In genomic region chr12:49902399-49903350, GRCh38 we compare ENCODE assay signal across 13 cellular contexts. TPM values are rescaled to one million over a fixed set of nuclear protein-coding genes. Genes with fewer than 3 reads are reported as not detected.
DNase-seq lines count a peak whose midpoint lies in the region; ATAC-seq and TF ChIP-seq lines count a peak whose summit lies in the region.
"Had no signal": no experiment of that assay in that cellular context is flagged by ENCODE, and none has a peak within 500 bp of the region (broad histone marks: within the 10 kb centered on the region; RNA-seq: fewer than 3 reads in every experiment).

No MANE protein-coding gene starts in this region.

- no peak overlapping the region for H3K4me3 ChIP-seq in GM23338
- no peak overlapping the region for H3K4me3 ChIP-seq in CD4-positive, alpha-beta memory T cell (ENCODE audit: low read length in 2 of 2)

- H3K4me2 ChIP-seq in GM23338, result peak overlapping the region; percentile 74; the same call in 1 of the 2 replicates

- H3K4me1 ChIP-seq in GM23338 (ENCODE audit: insufficient read depth), result no peaks in the 10 kb centered on the region
- no peaks in the 10 kb centered on the region for H3K4me1 ChIP-seq in CD4-positive, alpha-beta memory T cell (ENCODE audit: insufficient read depth, low read length)

- H3K9me2 ChIP-seq in GM23338 (ENCODE audit: insufficient read depth), result no peaks in the 10 kb centered on the region

- ATAC-seq in GM23338, result peak; percentile 68
- ATAC-seq in left ventricle myocardium superior, result peak; percentile 35
- ATAC-seq in HG02763 (IDR thresholded peaks at IDR 0.05; ENCODE audit: unreplicated experiment), result no peak

- intact Hi-C loops in activated T-helper 1 cell treated with anti-CD3 and anti-CD28 coated beads, Interleukin-12 subunit alpha, Interleukin-12 subunit beta, Interleukin-2, Interleukin-4 antibody, amounts not matched to agents 30 ng/mL and 10 ng/mL and 1 ng/mL, durations not matched to agents 14 hours and 24 hours and 36 hours (cut with micrococcal nuclease), result no loop called here
- intact Hi-C loops in left ventricle myocardium superior (cut with micrococcal nuclease), result no loop called here
- intact Hi-C loops in CD4-positive, alpha-beta memory T cell (cut with micrococcal nuclease), result no loop called here

- no peaks in the 10 kb centered on the region for H4K20me1 ChIP-seq in GM23338 (replicated peaks; ENCODE audit: insufficient read depth)

- peaks cover 19% of the 10 kb centered on the region for H3K27me3 ChIP-seq in GM23338 (ENCODE audit: insufficient read depth)
- no peaks in the 10 kb centered on the region for H3K27me3 ChIP-seq in CD4-positive, alpha-beta memory T cell (ENCODE audit: insufficient read depth, low read length)
- H3K27me3 ChIP-seq: adrenal gland, ovary had no signal

- no peaks in the 10 kb centered on the region for H3K79me2 ChIP-seq in GM23338 (replicated peaks; ENCODE audit: insufficient read depth)

- no peaks in the 10 kb centered on the region for H3K9me3 Mint-ChIP-seq in GM23338
- H3K9me3 Mint-ChIP-seq in activated T-helper 1 cell treated with anti-CD3 and anti-CD28 coated beads, Interleukin-12 subunit alpha, Interleukin-12 subunit beta, Interleukin-2, Interleukin-4 antibody, amounts not matched to agents 30 ng/mL and 10 ng/mL and 1 ng/mL, durations not matched to agents 14 hours and 24 hours and 36 hours, result no peaks in the 10 kb centered on the region
- H3K9me3 Mint-ChIP-seq in CD4-positive, alpha-beta memory T cell, result peaks cover 0 to 2% (median 0%) of the 10 kb centered on the region in 8 donors

- no peaks in the 10 kb centered on the region for H3K36me3 ChIP-seq in GM23338 (ENCODE audit: insufficient read depth)
- no peaks in the 10 kb centered on the region for H3K36me3 ChIP-seq in CD4-positive, alpha-beta memory T cell (ENCODE audit: insufficient read depth, low read length)
- H3K36me3 ChIP-seq: adrenal gland, ovary had no signal

- H3K27ac ChIP-seq in GM23338 (ENCODE audit: low read depth), result no peak overlapping the region
- no peak overlapping the region for H3K27ac ChIP-seq in CD4-positive, alpha-beta memory T cell (ENCODE audit: low read depth, low read length)
- H3K27ac ChIP-seq: ovary, VCaP had no signal

- peaks cover 18% of the 10 kb centered on the region for H3K4me1 Mint-ChIP-seq in GM23338
- H3K4me1 Mint-ChIP-seq in activated T-helper 1 cell treated with anti-CD3 and anti-CD28 coated beads, Interleukin-12 subunit alpha, Interleukin-12 subunit beta, Interleukin-2, Interleukin-4 antibody, amounts not matched to agents 30 ng/mL and 10 ng/mL and 1 ng/mL, durations not matched to agents 14 hours and 24 hours and 36 hours (ENCODE audit: low read depth), result peaks cover 8% of the 10 kb centered on the region
- peaks cover 4 to 25% (median 7%) of the 10 kb centered on the region in 4 donors for H3K4me1 Mint-ChIP-seq in CD4-positive, alpha-beta memory T cell

- peak; percentile 59 for DNase-seq in GM23338 (ENCODE audit: low spot score)
- DNase-seq in activated T-helper 1 cell treated with anti-CD3 and anti-CD28 coated beads, Interleukin-12 subunit alpha, Interleukin-12 subunit beta, Interleukin-2, Interleukin-4 antibody, amounts not matched to agents 30 ng/mL and 10 ng/mL and 1 ng/mL, durations not matched to agents 14 hours and 24 hours and 36 hours (ENCODE audit: low spot score), result no peak
- peak; percentile 27 for DNase-seq in left ventricle myocardium superior
- peak; percentile 70 for DNase-seq in pons (ENCODE audit: low spot score)
- no peak for DNase-seq in NCI-H510A (lab: John Stamatoyannopoulos, UW)
- no peak for DNase-seq in OCI-M1 (lab: John Stamatoyannopoulos, UW)
- DNase-seq in CD4-positive, alpha-beta memory T cell, result no peak
- DNase-seq: foreskin melanocyte; NK-92 treated with Interleukin-12 subunit alpha and Interleukin-12 subunit beta, amount 100 ng/mL, for 24 hours had no signal

- peak overlapping the region; percentile 52; the same call in 1 of the 3 replicates for H3K4me3 Mint-ChIP-seq in GM23338
- peak overlapping the region; percentile 55 for H3K4me3 Mint-ChIP-seq in activated T-helper 1 cell treated with anti-CD3 and anti-CD28 coated beads, Interleukin-12 subunit alpha, Interleukin-12 subunit beta, Interleukin-2, Interleukin-4 antibody, amounts not matched to agents 30 ng/mL and 10 ng/mL and 1 ng/mL, durations not matched to agents 14 hours and 24 hours and 36 hours
- H3K4me3 Mint-ChIP-seq in CD4-positive, alpha-beta memory T cell, result peak overlapping the region in 4 of 8 donors; percentile 61 to 81 (median 73)

- no peaks in the 10 kb centered on the region for H3K9me3 ChIP-seq in CD4-positive, alpha-beta memory T cell (ENCODE audit: control insufficient read depth in 1 of 2, low read length in 2 of 2)
- H3K9me3 ChIP-seq: adrenal gland, ovary had no signal

- peaks cover 18% of the 10 kb centered on the region for H3K27me3 Mint-ChIP-seq in GM23338 (ENCODE audit: insufficient read depth, low read depth, poor library complexity)
- peaks cover 27% of the 10 kb centered on the region for H3K27me3 Mint-ChIP-seq in activated T-helper 1 cell treated with anti-CD3 and anti-CD28 coated beads, Interleukin-12 subunit alpha, Interleukin-12 subunit beta, Interleukin-2, Interleukin-4 antibody, amounts not matched to agents 30 ng/mL and 10 ng/mL and 1 ng/mL, durations not matched to agents 14 hours and 24 hours and 36 hours (ENCODE audit: insufficient read depth)
- H3K27me3 Mint-ChIP-seq in CD4-positive, alpha-beta memory T cell, result peaks cover 0 to 3% of the 10 kb centered on the region in 2 donors

- H2AFZ ChIP-seq in GM23338, result no peak overlapping the region

- H3K27ac Mint-ChIP-seq in GM23338, result no peak overlapping the region
- H3K27ac Mint-ChIP-seq in activated T-helper 1 cell treated with anti-CD3 and anti-CD28 coated beads, Interleukin-12 subunit alpha, Interleukin-12 subunit beta, Interleukin-2, Interleukin-4 antibody, amounts not matched to agents 30 ng/mL and 10 ng/mL and 1 ng/mL, durations not matched to agents 14 hours and 24 hours and 36 hours, result no peak overlapping the region
- peak overlapping the region in 3 of 7 donors; percentile 15 to 79 (median 18) for H3K27ac Mint-ChIP-seq in CD4-positive, alpha-beta memory T cell

- no peaks in the 10 kb centered on the region for H3K36me3 Mint-ChIP-seq in GM23338 (ENCODE audit: low read depth)
- H3K36me3 Mint-ChIP-seq in activated T-helper 1 cell treated with anti-CD3 and anti-CD28 coated beads, Interleukin-12 subunit alpha, Interleukin-12 subunit beta, Interleukin-2, Interleukin-4 antibody, amounts not matched to agents 30 ng/mL and 10 ng/mL and 1 ng/mL, durations not matched to agents 14 hours and 24 hours and 36 hours (ENCODE audit: low read depth), result no peaks in the 10 kb centered on the region
- no peaks in the 10 kb centered on the region for H3K36me3 Mint-ChIP-seq in CD4-positive, alpha-beta memory T cell

- no peaks in the 10 kb centered on the region for H3F3A ChIP-seq in GM23338 (replicated peaks; ENCODE audit: low read depth)

- POLR2A ChIA-PET in CD4-positive, alpha-beta memory T cell (lab: Charles Lee; ENCODE audit: partially characterized antibody), result no interaction called here

- CTCF ChIA-PET in CD4-positive, alpha-beta memory T cell (lab: Charles Lee; ENCODE audit: partially characterized antibody), result no interaction called here

- TF ChIP-seq CTCF in GM23338 (conservative IDR thresholded peaks at IDR 0.05; ENCODE audit: low read depth in 2 of 2), result peak in 1 of 2 experiments; percentile 57; a peak in 3 of 4 replicates

TF ChIP-seq in GM23338, 12 proteins besides CTCF, POLR2A, EP300 and RAD21 (continues in another document):
- no peak for TF ChIP-seq ZNF331 (CRISPR knock-in tag; IDR thresholded peaks at IDR 0.05; ENCODE audit: low read depth)

RNA-seq across cellular contexts. Expression of gene FAIM2, which starts 1.0 kb away (rescaled TPM):
- 0.08 and 2.0 TPM in 2 replicates for total RNA-seq in GM23338 (2014; rRNA removed; shearing (Covaris generic))
- 0.61 and 0.83 TPM in 2 replicates for polyA plus RNA-seq in GM23338 (2016; fragmentation: Nextera tagmentation; extraction: Ambion mirVana)
- total RNA-seq in activated T-helper 1 cell treated with anti-CD3 and anti-CD28 coated beads, Interleukin-12 subunit alpha, Interleukin-12 subunit beta, Interleukin-2, Interleukin-4 antibody, amounts not matched to agents 30 ng/mL and 10 ng/mL and 1 ng/mL, durations not matched to agents 14 hours and 24 hours and 36 hours, result 0.49 and 0.64 TPM in 2 replicates
- total RNA-seq in left ventricle myocardium superior, result 8.2 TPM
- under 1 TPM; 0.08 to 0.17 TPM for total RNA-seq in CD4-positive, alpha-beta memory T cell
- polyA plus RNA-seq in CD4-positive, alpha-beta memory T cell, result under 1 TPM in 1 of 2 donors, not detected in 1; 0.59 TPM

RNA-seq across cellular contexts. Expression of gene AQP2, which starts 47.9 kb away (rescaled TPM):
- total RNA-seq in GM23338 (2014; rRNA removed; shearing (Covaris generic)), result 0.07 TPM in 1 of 2 replicates, not detected in the other
- not detected in 2 replicates for polyA plus RNA-seq in GM23338 (2016; fragmentation: Nextera tagmentation; extraction: Ambion mirVana)
- not detected in 2 replicates for total RNA-seq in activated T-helper 1 cell treated with anti-CD3 and anti-CD28 coated beads, Interleukin-12 subunit alpha, Interleukin-12 subunit beta, Interleukin-2, Interleukin-4 antibody, amounts not matched to agents 30 ng/mL and 10 ng/mL and 1 ng/mL, durations not matched to agents 14 hours and 24 hours and 36 hours
- not detected for total RNA-seq in left ventricle myocardium superior
- not detected for total RNA-seq in CD4-positive, alpha-beta memory T cell
- polyA plus RNA-seq in CD4-positive, alpha-beta memory T cell, result not detected

RNA-seq across cellular contexts. Expression of gene AQP5, which starts 59.0 kb away (rescaled TPM):
- total RNA-seq in GM23338 (2014; rRNA removed; shearing (Covaris generic)), result 2.2 and 2.7 TPM in 2 replicates
- 1.1 and 1.3 TPM in 2 replicates for polyA plus RNA-seq in GM23338 (2016; fragmentation: Nextera tagmentation; extraction: Ambion mirVana)
- total RNA-seq in activated T-helper 1 cell treated with anti-CD3 and anti-CD28 coated beads, Interleukin-12 subunit alpha, Interleukin-12 subunit beta, Interleukin-2, Interleukin-4 antibody, amounts not matched to agents 30 ng/mL and 10 ng/mL and 1 ng/mL, durations not matched to agents 14 hours and 24 hours and 36 hours, result not detected in 2 replicates
- 0.40 TPM for total RNA-seq in left ventricle myocardium superior
- total RNA-seq in CD4-positive, alpha-beta memory T cell, result not detected
- polyA plus RNA-seq in CD4-positive, alpha-beta memory T cell, result not detected

RNA-seq across cellular contexts. Expression of gene BCDIN3D, which starts 59.8 kb away (rescaled TPM):
- total RNA-seq in GM23338 (2014; rRNA removed; shearing (Covaris generic)), result 1.8 and 2.1 TPM in 2 replicates
- 0.89 and 1.4 TPM in 2 replicates for polyA plus RNA-seq in GM23338 (2016; fragmentation: Nextera tagmentation; extraction: Ambion mirVana)
- total RNA-seq in activated T-helper 1 cell treated with anti-CD3 and anti-CD28 coated beads, Interleukin-12 subunit alpha, Interleukin-12 subunit beta, Interleukin-2, Interleukin-4 antibody, amounts not matched to agents 30 ng/mL and 10 ng/mL and 1 ng/mL, durations not matched to agents 14 hours and 24 hours and 36 hours, result 3.6 and 4.0 TPM in 2 replicates
- total RNA-seq in left ventricle myocardium superior, result 2.7 TPM
- total RNA-seq in CD4-positive, alpha-beta memory T cell, result 10 to 100 TPM; 16.0 to 17.5 TPM
- polyA plus RNA-seq in CD4-positive, alpha-beta memory T cell, result 1 to 10 TPM; 5.3 to 7.7 TPM

Comparison
In these comparisons a context has a peak if more than half of its experiments do, and no peak if none do; other contexts are left out.
1. DNase-seq: peak in GM23338 (single experiment), left ventricle myocardium superior (single experiment) and pons (single experiment); none in activated T-helper 1 cell treated with anti-CD3 and anti-CD28 coated beads, Interleukin-12 subunit alpha, Interleukin-12 subunit beta, Interleukin-2, Interleukin-4 antibody, amounts not matched to agents 30 ng/mL and 10 ng/mL and 1 ng/mL, durations not matched to agents 14 hours and 24 hours and 36 hours (single experiment), NCI-H510A (single experiment), OCI-M1 (single experiment) and CD4-positive, alpha-beta memory T cell (0 of 5).